Comparison of ENCODE assay signal across 8 cellular contexts in the genomic region with DNA sequence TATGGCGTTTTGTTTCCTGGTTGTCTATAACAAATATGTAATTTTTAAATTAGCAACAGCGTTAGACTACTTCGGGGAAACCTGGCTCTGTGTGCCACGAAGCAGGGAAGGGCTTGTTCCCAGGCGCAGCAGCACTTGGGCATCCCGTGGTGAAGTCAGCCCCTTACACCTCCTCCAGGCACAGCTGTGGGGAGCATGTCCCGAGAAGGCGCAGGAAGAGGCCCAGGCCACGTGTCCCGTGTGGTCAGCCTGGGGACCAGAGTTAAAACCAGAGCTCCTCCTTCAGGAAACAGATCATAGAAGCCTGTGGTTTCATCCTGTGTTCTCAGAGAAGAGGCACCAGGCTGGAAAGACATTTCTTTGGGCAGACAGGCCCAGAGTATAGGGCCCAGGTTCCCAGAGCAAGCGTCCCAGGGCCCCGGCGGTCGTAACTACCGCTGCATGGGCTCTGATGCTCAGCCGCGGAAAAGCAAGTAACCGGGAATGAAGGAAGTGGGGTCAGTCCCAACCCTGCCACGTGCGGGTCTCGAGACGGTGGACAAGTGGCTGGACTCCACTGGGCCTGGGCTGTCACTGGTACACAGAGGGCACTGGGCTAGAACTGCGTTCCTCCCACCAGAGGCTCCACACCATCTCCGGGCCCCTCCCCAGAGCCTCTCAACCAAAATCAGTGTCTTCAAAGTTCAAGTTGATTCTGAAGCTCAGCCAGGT. TPM values are rescaled to one million over a fixed set of nuclear protein-coding genes. Genes with fewer than 3 reads are reported as not detected.
DNase-seq lines count a peak whose midpoint lies in the region; ATAC-seq and TF ChIP-seq lines count a peak whose summit lies in the region.

No MANE protein-coding gene starts in this region.

- H3K4me1 ChIP-seq in HEK293 (ENCODE audit: control insufficient read depth, insufficient read depth, low read length), result no peaks in the 10 kb centered on the region
- peaks cover 0 to 18% (median 7%) of the 10 kb centered on the region in 3 donors for H3K4me1 ChIP-seq in esophagus squamous epithelium

- no peaks in the 10 kb centered on the region for H3K27me3 ChIP-seq in esophagus squamous epithelium

- H3K36me3 ChIP-seq in HEK293 (ENCODE audit: control insufficient read depth in 2 of 2, insufficient read depth in 1 of 2, low read length in 2 of 2) (peaks cover 0 to 7% of the 10 kb centered on the region in 2 experiments; a peak in 2 of 3 replicates), esophagus squamous epithelium (peaks cover 0 to 27% (median 0%) of the 10 kb centered on the region in 3 donors)

- WGBS in esophagus squamous epithelium, 2 donors, result 22 to 52% methylated on average over 7 to 18 of the region's 24 CpGs

- no peaks in the 10 kb centered on the region for H3K9me3 Mint-ChIP-seq in Calu3 (ENCODE audit: low read depth, unreplicated experiment)

- H3K9me3 ChIP-seq in HEK293 (ENCODE audit: control insufficient read depth, insufficient read depth, low read depth, low read length), result no peaks in the 10 kb centered on the region
- no peaks in the 10 kb centered on the region for H3K9me3 ChIP-seq in esophagus squamous epithelium

- ATAC-seq in omental fat pad (ENCODE audit: low FRiP score), result peak; percentile 20

- H3K27ac Mint-ChIP-seq in Calu3 (ENCODE audit: unreplicated experiment), result peak overlapping the region; percentile 94

- H3K27ac ChIP-seq in HEK293 (ENCODE audit: extremely low read depth, low read depth, low read length) (peak overlapping the region; percentile 5; the same call in 1 of the 2 replicates), esophagus squamous epithelium (peak overlapping the region in 3 of 4 donors; percentile 34 to 69 (median 57))

- CTCF ChIA-PET in Calu3 (lab: Charles Lee) (interaction anchor here (0.5 to 1.3 kb wide), 7 partner anchors 13 to 742 kb away, joined by 3 to 5 read pairs (median 3); partner anchors contain the start of gene SNX8), HEK293 (lab: Yijun Ruan, JAX) (interaction anchor here (0.6 to 1.1 kb wide), 4 partner anchors 17 to 115 kb away, joined by 3 to 4 read pairs (median 3); no protein-coding TSS in a partner anchor)

- TF ChIP-seq CTCF in Calu3 (IDR thresholded peaks at IDR 0.05; ENCODE audit: unreplicated experiment) (no peak), HEK293 (tag by site-specific recombination; IDR thresholded peaks at IDR 0.05) (no peak), esophagus squamous epithelium (IDR thresholded peaks at IDR 0.05) (peak in 1 of 6 experiments; percentile 8), omental fat pad (IDR thresholded peaks at IDR 0.05) (no peak)

- peak; percentile 79 for DNase-seq in Calu3
- peak; percentile 69 for DNase-seq in SKM-1 (lab: John Stamatoyannopoulos, UW; ENCODE audit: unreplicated experiment)
- DNase-seq in esophagus squamous epithelium (lab: John Stamatoyannopoulos, UW), result no peak
- DNase-seq in omental fat pad (ENCODE audit: low spot score), result no peak
- DNase-seq in NCI-H748 (lab: John Stamatoyannopoulos, UW; ENCODE audit: unreplicated experiment), result no peak
- DNase-seq in cortex of kidney (lab: John Stamatoyannopoulos, UW), result no peak
- DNase-seq in cerebellar nuclear complex (lab: John Stamatoyannopoulos, UW), result no peak

- no TSS peak for BruUV-seq in Calu3 (replicated peaks; lab: Mats Ljungman, UMichigan)

- POLR2A ChIA-PET in HEK293 (lab: Yijun Ruan, JAX), result no interaction called here

- H3K36me3 Mint-ChIP-seq in Calu3 (ENCODE audit: insufficient read depth, unreplicated experiment), result peaks cover 37% of the 10 kb centered on the region

- peak overlapping the region; percentile 41 for H3K4me3 Mint-ChIP-seq in Calu3 (ENCODE audit: low read depth, unreplicated experiment)

- H3K4me3 ChIP-seq in HEK293 (ENCODE audit: low read depth, low read length) (no peak overlapping the region), esophagus squamous epithelium (no peak overlapping the region)

- no peaks in the 10 kb centered on the region for H3K27me3 Mint-ChIP-seq in Calu3 (ENCODE audit: unreplicated experiment)

- no peak for TF ChIP-seq POLR2A in esophagus squamous epithelium (IDR thresholded peaks at IDR 0.05)

- intact Hi-C loops in Calu3 (cut with micrococcal nuclease; ENCODE audit: unreplicated experiment) (loop anchor here (5.0 kb wide), 1 partner anchor 103 kb away; the partner anchor contains the start of gene EIF3B), esophagus squamous epithelium (cut with DNase I) (loop anchor here (10.0 kb wide), 1 partner anchor 106 kb away; the partner anchor contains the start of gene EIF3B)

- peaks cover 18% of the 10 kb centered on the region for H3K4me1 Mint-ChIP-seq in Calu3 (ENCODE audit: low read depth, unreplicated experiment)

TF ChIP-seq in HEK293, 187 proteins besides CTCF, POLR2A, EP300 and RAD21:
- TF ChIP-seq KLF16 (tag by site-specific recombination; IDR thresholded peaks at IDR 0.05), result no peak
- no peak for TF ChIP-seq PRDM10 (tag by site-specific recombination; IDR thresholded peaks at IDR 0.05)
- TF ChIP-seq ZNF629 (tag by site-specific recombination; IDR thresholded peaks at IDR 0.05), result no peak
- TF ChIP-seq ZNF121 (tag by site-specific recombination; IDR thresholded peaks at IDR 0.05), result no peak
- no peak for TF ChIP-seq REST (tag by site-specific recombination; IDR thresholded peaks at IDR 0.05)
- no peak for TF ChIP-seq ZNF174 (tag by site-specific recombination; IDR thresholded peaks at IDR 0.05)
- TF ChIP-seq ZNF664 (tag by site-specific recombination; IDR thresholded peaks at IDR 0.05), result no peak
- no peak for TF ChIP-seq FEZF1 (tag by site-specific recombination; IDR thresholded peaks at IDR 0.05)
- no peak for TF ChIP-seq ZNF830 (tag by site-specific recombination; IDR thresholded peaks at IDR 0.05; ENCODE audit: low read depth)
- no peak for TF ChIP-seq ZNF202 (tag by site-specific recombination; IDR thresholded peaks at IDR 0.05; ENCODE audit: borderline replicate concordance)

RNA-seq across cellular contexts. Expression of gene NUDT1, which starts 7.1 kb away (rescaled TPM):
- total RNA-seq in Calu3 (2022) (52.2 and 65.6 TPM in 2 replicates), esophagus squamous epithelium (10 to 100 TPM; 16.3 to 51.7 (median 28.2) TPM), omental fat pad (10 to 100 TPM; 15.3 to 24.0 (median 16.8) TPM)

RNA-seq across cellular contexts. Expression of gene MRM2, which starts 7.1 kb away (rescaled TPM):
- total RNA-seq in Calu3 (2022) (60.1 and 64.3 TPM in 2 replicates), esophagus squamous epithelium (10 to 100 TPM; 16.8 to 31.5 (median 17.9) TPM), omental fat pad (10 to 100 TPM; 11.9 to 15.4 (median 13.3) TPM)

RNA-seq across cellular contexts. Expression of gene MAD1L1, which starts 16.4 kb away (rescaled TPM):
- 85.2 and 86.0 TPM in 2 replicates for total RNA-seq in Calu3 (2022)
- 10 to 100 TPM; 16.6 to 40.4 (median 30.2) TPM for total RNA-seq in esophagus squamous epithelium
- 10 to 100 TPM; 18.4 to 39.1 (median 25.7) TPM for total RNA-seq in omental fat pad

Comparison
In these comparisons a context has a peak if more than half of its experiments do, and no peak if none do; other contexts are left out.
1. DNase-seq: peak in Calu3 (single experiment) and SKM-1 (single experiment); none in esophagus squamous epithelium (single experiment), omental fat pad (single experiment), NCI-H748 (single experiment), cortex of kidney (single experiment) and cerebellar nuclear complex (0 of 2).